Comparison of ENCODE assay signal across 20 cellular contexts in genomic region chr5:91491229-91491628, GRCh38.
DNase-seq lines count a peak whose midpoint lies in the region; ATAC-seq and TF ChIP-seq lines count a peak whose summit lies in the region.
"Had no signal": no experiment of that assay in that cellular context is flagged by ENCODE, and none has a peak within 500 bp of the region (broad histone marks: within the 10 kb centered on the region; RNA-seq: fewer than 3 reads in every experiment).

No MANE protein-coding gene starts in this region.

- no peak overlapping the region for H3K4me3 ChIP-seq in CD4-positive, CD25-positive, alpha-beta regulatory T cell (ENCODE audit: low read depth, low read length)
- no peak overlapping the region for H3K4me3 ChIP-seq in MM.1S (ENCODE audit: low read length)
- H3K4me3 ChIP-seq: BLaER1, GM23248 had no signal

- H3K27ac ChIP-seq in CD4-positive, CD25-positive, alpha-beta regulatory T cell (ENCODE audit: insufficient read depth, low read length, poor library complexity, severe bottlenecking): no peak overlapping the region
- H3K27ac ChIP-seq in MM.1S (ENCODE audit: low read length): no peak overlapping the region
- H3K27ac ChIP-seq: 22Rv1, BLaER1, C4-2B, GM23248 had no signal

- no peaks in the 10 kb centered on the region for H3K36me3 Mint-ChIP-seq in CD4-positive, CD25-positive, alpha-beta regulatory T cell
- no peaks in the 10 kb centered on the region for H3K36me3 Mint-ChIP-seq in T-helper 17 cell (ENCODE audit: low read depth)

- no peaks in the 10 kb centered on the region; the same call in 1 of the 2 replicates for H3F3A ChIP-seq in MM.1S (ENCODE audit: insufficient read depth, low read length)

- H3K79me2 ChIP-seq in MM.1S (ENCODE audit: low read length): no peaks in the 10 kb centered on the region

- no peak for DNase-seq in CD4-positive, CD25-positive, alpha-beta regulatory T cell
- DNase-seq in MM.1S (peak; percentile 7), T-helper 17 cell (no peak), kidney glomerular epithelial cell (lab: John Stamatoyannopoulos, UW) (no peak), RKO (ENCODE audit: low spot score) (no peak), germinal center (ENCODE audit: low spot score) (no peak), DMS 273 (lab: John Stamatoyannopoulos, UW; ENCODE audit: unreplicated experiment) (no peak)
- DNase-seq: Calu3; CD4-positive, alpha-beta T cell; CD8-positive, alpha-beta memory T cell; DMS153; DND-41; GM23248; H7; HCEC 1CT had no signal

- no peaks in the 10 kb centered on the region for H3K9me2 ChIP-seq in MM.1S (replicated peaks; ENCODE audit: insufficient read depth, low read length)

- no peak for ATAC-seq in CD4-positive, CD25-positive, alpha-beta regulatory T cell (ENCODE audit: low read depth in 2 of 2)
- ATAC-seq in GM21717 (IDR thresholded peaks at IDR 0.05; ENCODE audit: unreplicated experiment) (peak; percentile 64), T-helper 17 cell (no peak)

- peaks cover 4% of the 10 kb centered on the region for H3K27me3 Mint-ChIP-seq in CD4-positive, CD25-positive, alpha-beta regulatory T cell
- no peaks in the 10 kb centered on the region for H3K27me3 Mint-ChIP-seq in T-helper 17 cell
- H3K27me3 Mint-ChIP-seq: B cell; CD4-positive, alpha-beta T cell had no signal

- H3K4me1 ChIP-seq in CD4-positive, CD25-positive, alpha-beta regulatory T cell (ENCODE audit: control insufficient read depth, insufficient read depth, low read length, poor library complexity, severe bottlenecking): peaks cover 17% of the 10 kb centered on the region
- H3K4me1 ChIP-seq in MM.1S (ENCODE audit: low read length): peaks cover 7% of the 10 kb centered on the region; the same call in 1 of the 2 replicates

- H3K4me3 Mint-ChIP-seq in CD4-positive, CD25-positive, alpha-beta regulatory T cell: no peak overlapping the region
- no peak overlapping the region for H3K4me3 Mint-ChIP-seq in T-helper 17 cell
- H3K4me3 Mint-ChIP-seq: B cell; CD4-positive, alpha-beta T cell; CD8-positive, alpha-beta memory T cell had no signal

- no peak for TF ChIP-seq CTCF in MM.1S (IDR thresholded peaks at IDR 0.05; ENCODE audit: low read length)

- no peaks in the 10 kb centered on the region for H3K27me3 ChIP-seq in CD4-positive, CD25-positive, alpha-beta regulatory T cell (ENCODE audit: control insufficient read depth, insufficient read depth, low read length)
- no peaks in the 10 kb centered on the region for H3K27me3 ChIP-seq in MM.1S (replicated peaks; ENCODE audit: insufficient read depth, low read length)
- H3K27me3 ChIP-seq: BLaER1 had no signal

- no peaks in the 10 kb centered on the region for H4K20me1 ChIP-seq in MM.1S (ENCODE audit: insufficient read depth, low read length)
- H4K20me1 ChIP-seq: BLaER1 had no signal

- no peaks in the 10 kb centered on the region for H3K9me3 ChIP-seq in CD4-positive, CD25-positive, alpha-beta regulatory T cell (ENCODE audit: control insufficient read depth in 2 of 2, low read length in 2 of 2)
- no peaks in the 10 kb centered on the region for H3K9me3 ChIP-seq in MM.1S (replicated peaks; ENCODE audit: insufficient read depth, low read length)
- H3K9me3 ChIP-seq in T-helper 17 cell (ENCODE audit: control insufficient read depth, low read length, poor library complexity, severe bottlenecking): no peaks in the 10 kb centered on the region
- H3K9me3 ChIP-seq: BLaER1 had no signal

- H3K4me1 Mint-ChIP-seq in CD4-positive, CD25-positive, alpha-beta regulatory T cell: peaks cover 21 to 43% (median 36%) of the 10 kb centered on the region in 4 donors
- peaks cover 10% of the 10 kb centered on the region for H3K4me1 Mint-ChIP-seq in T-helper 17 cell
- H3K4me1 Mint-ChIP-seq: B cell had no signal

- no peaks in the 10 kb centered on the region for H3K36me3 ChIP-seq in CD4-positive, CD25-positive, alpha-beta regulatory T cell (ENCODE audit: control insufficient read depth, insufficient read depth, low read length)
- H3K36me3 ChIP-seq in MM.1S (replicated peaks; ENCODE audit: insufficient read depth, low read length): no peaks in the 10 kb centered on the region
- H3K36me3 ChIP-seq: BLaER1 had no signal

- no peak overlapping the region for H3K9ac ChIP-seq in MM.1S (ENCODE audit: low read length)
- H3K9ac ChIP-seq: BLaER1, GM23248 had no signal

- peaks cover 0 to 2% (median 0%) of the 10 kb centered on the region in 7 donors for H3K9me3 Mint-ChIP-seq in CD4-positive, CD25-positive, alpha-beta regulatory T cell
- H3K9me3 Mint-ChIP-seq: CD4-positive, alpha-beta T cell; CD8-positive, alpha-beta memory T cell had no signal

- peak overlapping the region in 2 of 3 donors; percentile 1 to 17 for H3K27ac Mint-ChIP-seq in CD4-positive, CD25-positive, alpha-beta regulatory T cell
- peak overlapping the region; percentile 45 for H3K27ac Mint-ChIP-seq in T-helper 17 cell
- H3K27ac Mint-ChIP-seq: B cell; CD4-positive, alpha-beta T cell had no signal

- H3K4me2 ChIP-seq in MM.1S (ENCODE audit: low read depth, low read length): peak overlapping the region; percentile 8
- H3K4me2 ChIP-seq: BLaER1 had no signal

- H2AFZ ChIP-seq in MM.1S (ENCODE audit: low read length): no peak overlapping the region
- H2AFZ ChIP-seq: GM23248 had no signal
